In the genomic region with DNA sequence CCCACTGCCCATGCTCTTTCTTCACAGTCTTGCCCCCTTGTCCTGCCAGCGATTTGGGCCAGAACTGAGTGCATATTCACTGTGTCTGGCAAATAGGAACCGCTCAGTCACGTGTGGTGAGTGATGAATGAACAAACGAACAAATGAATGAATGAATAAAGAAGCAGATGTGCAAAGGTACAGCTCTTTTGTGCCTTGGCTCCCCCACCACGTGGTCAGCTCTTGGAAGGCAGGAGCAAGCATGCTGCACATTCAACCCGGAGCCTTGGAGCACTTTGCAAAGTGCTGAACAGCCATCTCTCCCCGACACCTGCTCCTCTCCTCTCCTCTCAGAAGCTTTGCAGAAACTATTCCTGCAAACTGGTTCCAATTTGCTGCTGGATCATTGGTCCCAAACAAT, we compare ENCODE assay signal across 18 cellular contexts.
DNase-seq lines count a peak whose midpoint lies in the region; ATAC-seq and TF ChIP-seq lines count a peak whose summit lies in the region.
"Had no signal": no experiment of that assay in that cellular context is flagged by ENCODE, and none has a peak within 500 bp of the region (broad histone marks: within the 10 kb centered on the region; RNA-seq: fewer than 3 reads in every experiment).

No MANE protein-coding gene starts in this region.

- H3K27ac ChIP-seq in VCaP = peak overlapping the region; percentile 99; the same call in 1 of the 2 replicates

- peaks cover 35% of the 10 kb centered on the region for H3K4me1 Mint-ChIP-seq in stimulated activated effector memory CD8-positive, alpha-beta T cell treated with anti-CD3 and anti-CD28 coated beads, Interleukin-12 subunit alpha, Interleukin-12 subunit beta, amount 100 ng/mL, for 72 hours
- H3K4me1 Mint-ChIP-seq in activated T-cell treated with anti-CD3 and anti-CD28 coated beads, Interleukin-2, amount 50 U/mL, for 24 hours (ENCODE audit: low read depth) = peaks cover 11% of the 10 kb centered on the region

- ATAC-seq in stimulated activated effector memory CD8-positive, alpha-beta T cell treated with anti-CD3 and anti-CD28 coated beads, Interleukin-12 subunit alpha, Interleukin-12 subunit beta, amount 100 ng/mL, for 72 hours = no peak
- ATAC-seq: PC-3 had no signal

- H3K4me3 Mint-ChIP-seq in stimulated activated effector memory CD8-positive, alpha-beta T cell treated with anti-CD3 and anti-CD28 coated beads, Interleukin-12 subunit alpha, Interleukin-12 subunit beta, amount 100 ng/mL, for 72 hours = no peak overlapping the region
- H3K4me3 Mint-ChIP-seq in activated T-cell treated with anti-CD3 and anti-CD28 coated beads, Interleukin-2, amount 50 U/mL, for 24 hours = no peak overlapping the region
- H3K4me3 Mint-ChIP-seq: CD14-positive monocyte, IgD-negative memory B cell had no signal

- H3K27ac Mint-ChIP-seq in stimulated activated effector memory CD8-positive, alpha-beta T cell treated with anti-CD3 and anti-CD28 coated beads, Interleukin-12 subunit alpha, Interleukin-12 subunit beta, amount 100 ng/mL, for 72 hours = peak overlapping the region; percentile 85
- H3K27ac Mint-ChIP-seq in activated T-cell treated with anti-CD3 and anti-CD28 coated beads, Interleukin-2, amount 50 U/mL, for 24 hours = no peak overlapping the region

- TF ChIP-seq CTCF in VCaP (conservative IDR thresholded peaks at IDR 0.05) = no peak

- H3K9me3 Mint-ChIP-seq in stimulated activated effector memory CD8-positive, alpha-beta T cell treated with anti-CD3 and anti-CD28 coated beads, Interleukin-12 subunit alpha, Interleukin-12 subunit beta, amount 100 ng/mL, for 72 hours = no peaks in the 10 kb centered on the region
- no peaks in the 10 kb centered on the region for H3K9me3 Mint-ChIP-seq in activated T-cell treated with anti-CD3 and anti-CD28 coated beads, Interleukin-2, amount 50 U/mL, for 24 hours
- H3K9me3 Mint-ChIP-seq: IgD-negative memory B cell had no signal

- DNase-seq in activated CD8-positive, alpha-beta memory T cell treated with anti-CD3 and anti-CD28 coated beads for 24 hours = peak; percentile 45
- DNase-seq in activated CD8-positive, alpha-beta memory T cell treated with anti-CD3 and anti-CD28 coated beads, Interleukin-2, amount 50 U/mL, for 48 hours = no peak
- peak; percentile 14 for DNase-seq in globus pallidus (ENCODE audit: low spot score)
- DNase-seq in stimulated activated effector memory CD8-positive, alpha-beta T cell treated with anti-CD3 and anti-CD28 coated beads, Interleukin-12 subunit alpha, Interleukin-12 subunit beta, amount 100 ng/mL, for 72 hours (ENCODE audit: low spot score in 2 of 2) = no peak
- no peak for DNase-seq in foreskin melanocyte
- no peak for DNase-seq in activated T-cell treated with anti-CD3 and anti-CD28 coated beads, Interleukin-2, amount 50 U/mL, for 24 hours
- no peak for DNase-seq in activated CD4-positive, alpha-beta T cell treated with anti-CD3 and anti-CD28 coated beads for 4 hours
- DNase-seq: COR-L47; DMS53; H7; NCI-H1417; NCI-H2081; NCI-H226; NK-92 treated with Interleukin-12 subunit alpha and Interleukin-12 subunit beta, amount 100 ng/mL, for 24 hours; PC-3 had no signal

- H3K27me3 Mint-ChIP-seq in activated T-cell treated with anti-CD3 and anti-CD28 coated beads, Interleukin-2, amount 50 U/mL, for 24 hours = no peaks in the 10 kb centered on the region
- H3K27me3 Mint-ChIP-seq: IgD-negative memory B cell had no signal

- no peaks in the 10 kb centered on the region for H3K36me3 Mint-ChIP-seq in stimulated activated effector memory CD8-positive, alpha-beta T cell treated with anti-CD3 and anti-CD28 coated beads, Interleukin-12 subunit alpha, Interleukin-12 subunit beta, amount 100 ng/mL, for 72 hours
- no peaks in the 10 kb centered on the region for H3K36me3 Mint-ChIP-seq in activated T-cell treated with anti-CD3 and anti-CD28 coated beads, Interleukin-2, amount 50 U/mL, for 24 hours (ENCODE audit: low read depth)
- H3K36me3 Mint-ChIP-seq: IgD-negative memory B cell had no signal

Comparison
In these comparisons a context has a peak if more than half of its experiments do, and no peak if none do; other contexts are left out.
1. DNase-seq: peak in activated CD8-positive, alpha-beta memory T cell treated with anti-CD3 and anti-CD28 coated beads for 24 hours (single experiment) and globus pallidus (single experiment); none in activated CD8-positive, alpha-beta memory T cell treated with anti-CD3 and anti-CD28 coated beads, Interleukin-2, amount 50 U/mL, for 48 hours (single experiment), stimulated activated effector memory CD8-positive, alpha-beta T cell treated with anti-CD3 and anti-CD28 coated beads, Interleukin-12 subunit alpha, Interleukin-12 subunit beta, amount 100 ng/mL, for 72 hours (0 of 2), foreskin melanocyte (single experiment), activated T-cell treated with anti-CD3 and anti-CD28 coated beads, Interleukin-2, amount 50 U/mL, for 24 hours (single experiment) and activated CD4-positive, alpha-beta T cell treated with anti-CD3 and anti-CD28 coated beads for 4 hours (0 of 2).